In genomic region chr3:51668756-51669155, GRCh38 we compare ENCODE assay signal across 2 cellular contexts.
TF ChIP-seq lines count a peak whose summit lies in the region.

No MANE protein-coding gene starts in this region.

TF ChIP-seq in HCT116, 20 proteins besides CTCF, POLR2A, EP300 and RAD21:
- TF ChIP-seq ZFX (IDR thresholded peaks at IDR 0.05) (no peak), ELF1 (IDR thresholded peaks at IDR 0.05; ENCODE audit: borderline replicate concordance, low read depth) (no peak), REST (IDR thresholded peaks at IDR 0.05; ENCODE audit: low read depth) (no peak), ZBTB33 (IDR thresholded peaks at IDR 0.05; ENCODE audit: extremely low read depth, insufficient replicate concordance, low read length) (no peak), CEBPB (IDR thresholded peaks at IDR 0.05; ENCODE audit: low read depth) (no peak), CBX3 (IDR thresholded peaks at IDR 0.05; ENCODE audit: low read depth) (no peak), EZH2 (IDR thresholded peaks at IDR 0.05) (no peak), SRF (IDR thresholded peaks at IDR 0.05; ENCODE audit: low read depth) (no peak)
- TF ChIP-seq, protein P1, sequence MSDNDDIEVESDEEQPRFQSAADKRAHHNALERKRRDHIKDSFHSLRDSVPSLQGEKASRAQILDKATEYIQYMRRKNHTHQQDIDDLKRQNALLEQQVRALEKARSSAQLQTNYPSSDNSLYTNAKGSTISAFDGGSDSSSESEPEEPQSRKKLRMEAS (IDR thresholded peaks at IDR 0.05) = no peak

TF ChIP-seq in K562, 482 proteins besides CTCF, POLR2A, EP300 and RAD21:
- TF ChIP-seq FOXA1 (IDR thresholded peaks at IDR 0.05; ENCODE audit: borderline replicate concordance) (no peak), MYC (IDR thresholded peaks at IDR 0.05; ENCODE audit: low read depth, low read length) (no peak), MYC (CRISPR knock-in tag; IDR thresholded peaks at IDR 0.05; ENCODE audit: borderline replicate concordance, low read depth) (no peak), ZNF3 (CRISPR knock-in tag; IDR thresholded peaks at IDR 0.05) (no peak), CBFB (CRISPR knock-in tag; IDR thresholded peaks at IDR 0.05) (no peak), ZBTB43 (CRISPR knock-in tag; IDR thresholded peaks at IDR 0.05) (no peak), TAF7 (tag; IDR thresholded peaks at IDR 0.05) (no peak)
